8 cellular contexts compared by ENCODE assay signal in the genomic region with DNA sequence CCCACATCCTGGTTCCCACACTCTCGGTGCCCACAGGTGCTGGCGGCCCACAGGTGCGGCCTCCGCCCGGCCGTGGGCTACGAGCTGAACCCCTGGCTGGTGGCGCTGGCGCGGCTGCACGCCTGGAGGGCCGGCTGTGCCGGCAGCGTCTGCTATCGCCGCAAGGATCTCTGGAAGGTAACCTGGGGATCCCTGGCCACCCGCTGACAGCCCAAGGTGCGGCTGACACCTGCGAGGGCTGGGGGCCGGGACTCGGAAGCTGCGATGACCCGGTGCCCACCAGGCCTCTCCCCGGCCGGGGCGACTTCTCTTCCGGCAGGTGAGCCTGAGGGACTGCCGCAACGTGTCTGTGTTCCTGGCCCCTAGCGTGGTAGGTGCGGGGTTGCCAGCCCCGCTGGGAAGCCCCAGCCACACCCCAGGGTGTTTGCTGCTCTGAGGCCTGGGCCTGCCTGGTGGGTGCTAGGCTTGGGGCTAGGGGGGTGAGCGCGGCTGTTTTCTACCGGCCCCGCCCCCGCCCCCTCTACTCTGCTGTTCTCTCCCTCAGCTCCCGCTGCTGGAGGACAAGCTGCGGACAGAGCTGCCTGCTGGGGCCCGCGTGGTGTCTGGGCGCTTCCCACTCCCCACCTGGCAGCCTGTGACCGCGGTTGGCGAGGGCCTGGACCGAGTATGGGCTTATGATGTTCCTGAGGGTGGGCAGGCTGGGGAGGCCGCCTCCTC. TPM values are rescaled to one million over a fixed set of nuclear protein-coding genes. Genes with fewer than 3 reads are reported as not detected.
DNase-seq lines count a peak whose midpoint lies in the region; ATAC-seq and TF ChIP-seq lines count a peak whose summit lies in the region.

No MANE protein-coding gene starts in this region.

- peak overlapping the region; percentile 34 to 44 for H3K27ac Mint-ChIP-seq in natural killer cell

- TF ChIP-seq CTCF in AG09309 (IDR thresholded peaks at IDR 0.05; ENCODE audit: control insufficient read depth, insufficient read depth, low read depth, low read length, missing control alignments) = no peak
- no peak for TF ChIP-seq CTCF in cardiac fibroblast (IDR thresholded peaks at IDR 0.05; ENCODE audit: low read depth, low read length)
- no peak for TF ChIP-seq CTCF in natural killer cell (IDR thresholded peaks at IDR 0.05)

- DNase-seq in AG09309 (ENCODE audit: low read depth) (no peak), cardiac fibroblast (ENCODE audit: low read depth in 2 of 2) (no peak), natural killer cell (no peak), AML-193 (lab: John Stamatoyannopoulos, UW) (no peak), NCI-H1048 (lab: John Stamatoyannopoulos, UW) (no peak)
- no peak for DNase-seq in Jurkat, Clone E6-1 (ENCODE audit: low read depth, low spot score)

- H3K9me3 Mint-ChIP-seq in natural killer cell = no peaks in the 10 kb centered on the region

- peaks cover 0 to 23% of the 10 kb centered on the region in 2 donors for H3K4me1 Mint-ChIP-seq in natural killer cell

- peak overlapping the region; percentile 82 for H3K4me3 Mint-ChIP-seq in natural killer cell

- H3K4me3 ChIP-seq in AG09309 (ENCODE audit: control insufficient read depth, low read depth, low read length) (peak overlapping the region; percentile 71), cardiac fibroblast (replicated peaks in 1 of 2; ENCODE audit: low read depth in 2 of 2, low read length in 2 of 2) (peak overlapping the region; percentile 41 to 77)
- H3K4me3 ChIP-seq in Jurkat, Clone E6-1 (ENCODE audit: low read length) = peak overlapping the region; percentile 54

- intact Hi-C loops in natural killer cell (cut with micrococcal nuclease) = no loop called here

- no peaks in the 10 kb centered on the region for H3K36me3 Mint-ChIP-seq in natural killer cell

- H3K27me3 Mint-ChIP-seq in natural killer cell (ENCODE audit: low read depth in 2 of 2) = no peaks in the 10 kb centered on the region

- ATAC-seq in natural killer cell (no peak), GM21390 (IDR thresholded peaks at IDR 0.05; ENCODE audit: unreplicated experiment) (no peak), HG03135 (IDR thresholded peaks at IDR 0.05; ENCODE audit: unreplicated experiment) (no peak)

RNA-seq across cellular contexts. Expression of a gene that starts 1.0 kb away (rescaled TPM):
- polyA plus RNA-seq in Jurkat, Clone E6-1 (2012; ENCODE audit: insufficient read depth, insufficient read length) = 47.5 TPM
- total RNA-seq in natural killer cell = 10 to 100 TPM; 33.7 to 39.0 (median 37.7) TPM

RNA-seq across cellular contexts. Expression of a gene that starts 4.3 kb away (rescaled TPM):
- 8.5 TPM for polyA plus RNA-seq in Jurkat, Clone E6-1 (2012; ENCODE audit: insufficient read depth, insufficient read length)
- 10 to 100 TPM in 1 of 3 donors, 1 to 10 TPM in 2; 6.2 to 10.0 (median 7.7) TPM for total RNA-seq in natural killer cell

RNA-seq across cellular contexts. Expression of a gene that starts 5.0 kb away (rescaled TPM):
- 48.0 TPM for polyA plus RNA-seq in Jurkat, Clone E6-1 (2012; ENCODE audit: insufficient read depth, insufficient read length)
- 10 to 100 TPM; 13.5 to 21.5 (median 15.7) TPM for total RNA-seq in natural killer cell

RNA-seq across cellular contexts. Expression of a gene that starts 7.0 kb away (rescaled TPM):
- 48.9 TPM for polyA plus RNA-seq in Jurkat, Clone E6-1 (2012; ENCODE audit: insufficient read depth, insufficient read length)
- 10 to 100 TPM; 11.8 to 16.6 (median 14.3) TPM for total RNA-seq in natural killer cell

RNA-seq across cellular contexts. Expression of a gene that starts 16.3 kb away (rescaled TPM):
- 7.6 TPM for polyA plus RNA-seq in Jurkat, Clone E6-1 (2012; ENCODE audit: insufficient read depth, insufficient read length)
- under 1 TPM in 2 of 3 donors, not detected in 1; 0.48 to 0.79 TPM for total RNA-seq in natural killer cell
